In the genomic region with DNA sequence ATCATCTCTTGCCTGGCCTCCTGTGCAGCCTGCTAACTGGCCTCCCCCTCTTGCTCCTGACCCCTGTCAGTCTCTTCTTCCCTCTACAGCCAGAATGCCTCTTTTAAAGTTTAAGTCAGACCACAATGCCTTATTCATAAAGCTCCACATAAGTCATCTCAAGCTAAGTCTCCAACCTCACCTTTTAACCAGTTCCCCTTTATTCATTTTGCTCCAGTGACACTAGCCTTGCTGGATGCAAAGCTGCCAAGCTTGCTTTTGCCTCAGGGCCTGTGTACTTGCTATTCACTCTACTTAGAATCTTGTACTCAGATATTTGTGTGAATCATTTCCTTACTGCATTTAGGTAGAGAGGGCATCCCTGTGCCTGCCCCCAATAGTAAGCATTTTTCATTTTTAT, we compare ENCODE assay signal across 15 cellular contexts.
A peak's percentile ranks its signal among the peaks of the same experiment; 100 is the strongest.
DNase-seq lines count a peak whose midpoint lies in the region; ATAC-seq and TF ChIP-seq lines count a peak whose summit lies in the region.
"Had no signal": no experiment of that assay in that cellular context is flagged by ENCODE, and none has a peak within 500 bp of the region (broad histone marks: within the 10 kb centered on the region; RNA-seq: fewer than 3 reads in every experiment).

No MANE protein-coding gene starts in this region.

- no peaks in the 10 kb centered on the region for H3K79me2 ChIP-seq in neural progenitor cell (ENCODE audit: low read depth)

- no peak for TF ChIP-seq CTCF in neural progenitor cell (IDR thresholded peaks at IDR 0.05)

- H3K9me3 ChIP-seq in neural progenitor cell (ENCODE audit: low read depth): no peaks in the 10 kb centered on the region

- H3K36me3 ChIP-seq in neural progenitor cell: no peaks in the 10 kb centered on the region

- H3K9me3 Mint-ChIP-seq in neural progenitor cell: no peaks in the 10 kb centered on the region
- H3K9me3 Mint-ChIP-seq: activated CD4-positive, alpha-beta memory T cell treated with anti-CD3 and anti-CD28 coated beads, Interleukin-2, amount 10 ng/mL, durations not matched to agents 7 days and 5 days; activated naive CD8-positive, alpha-beta T cell treated with anti-CD3 and anti-CD28 coated beads, Interleukin-2, amount 50 U/mL, for 24 hours had no signal

- no peaks in the 10 kb centered on the region for H4K20me1 ChIP-seq in neural progenitor cell (ENCODE audit: low read depth)

- H3K27me3 ChIP-seq in neural progenitor cell: no peaks in the 10 kb centered on the region

- H3K4me1 Mint-ChIP-seq in neural progenitor cell: peaks cover 25% of the 10 kb centered on the region
- H3K4me1 Mint-ChIP-seq: activated CD4-positive, alpha-beta memory T cell treated with anti-CD3 and anti-CD28 coated beads, Interleukin-2, amount 10 ng/mL, durations not matched to agents 7 days and 5 days; activated naive CD8-positive, alpha-beta T cell treated with anti-CD3 and anti-CD28 coated beads, Interleukin-2, amount 50 U/mL, for 24 hours had no signal

- no peak overlapping the region for H3K9ac ChIP-seq in neural progenitor cell

- no peak overlapping the region for H3K27ac ChIP-seq in neural progenitor cell

- no peaks in the 10 kb centered on the region for H3K36me3 Mint-ChIP-seq in neural progenitor cell

- no peak overlapping the region for H3K4me3 ChIP-seq in neural progenitor cell

- H2AFZ ChIP-seq in neural progenitor cell (replicated peaks): peak overlapping the region; percentile 62

- peaks cover 23% of the 10 kb centered on the region for H3K4me1 ChIP-seq in neural progenitor cell

- no peak overlapping the region for H3K4me2 ChIP-seq in neural progenitor cell

- ATAC-seq in GM18870 (IDR thresholded peaks at IDR 0.05; ENCODE audit: unreplicated experiment): peak; percentile 72
- ATAC-seq in HG02623 (IDR thresholded peaks at IDR 0.05; ENCODE audit: unreplicated experiment): peak; percentile 38
- ATAC-seq in HG03354 (IDR thresholded peaks at IDR 0.05; ENCODE audit: poor library complexity, severe bottlenecking, unreplicated experiment): peak; percentile 65
- no peak for ATAC-seq in GM19035 (IDR thresholded peaks at IDR 0.05; ENCODE audit: unreplicated experiment)
- no peak for ATAC-seq in GM21381 (IDR thresholded peaks at IDR 0.05; ENCODE audit: unreplicated experiment)
- ATAC-seq: activated naive CD8-positive, alpha-beta T cell treated with anti-CD3 and anti-CD28 coated beads, Interleukin-2, amount 50 U/mL, for 24 hours had no signal

- DNase-seq in neural progenitor cell (ENCODE audit: low spot score) (no peak), head of caudate nucleus (no peak)
- DNase-seq in effector CD8-positive, alpha-beta T cell (lab: John Stamatoyannopoulos, UW): no peak
- DNase-seq: activated CD4-positive, alpha-beta memory T cell treated with anti-CD3 and anti-CD28 coated beads, Interleukin-2, amount 10 ng/mL, durations not matched to agents 7 days and 5 days; activated naive CD8-positive, alpha-beta T cell treated with anti-CD3 and anti-CD28 coated beads, Interleukin-2, amount 50 U/mL, for 24 hours; effector CD4-positive, alpha-beta T cell; NCI-H2029 treated with DMSO at 0.1 percent for 48 hours; NCI-H526; stimulated activated CD4-positive, alpha-beta T cell treated with anti-CD3 and anti-CD28 coated beads, Interleukin-4, amount 100 ng/mL, for 1 hour; stimulated activated CD8-positive, alpha-beta memory T cell treated with anti-CD3 and anti-CD28 coated beads, Interleukin-4, amount 100 ng/mL, for 48 hours had no signal

- intact Hi-C loops in head of caudate nucleus (cut with DNase I): no loop called here

- peaks cover 6% of the 10 kb centered on the region for H3F3A ChIP-seq in neural progenitor cell (ENCODE audit: low read depth)

- H3K27me3 Mint-ChIP-seq in neural progenitor cell (ENCODE audit: insufficient read depth, low read depth): no peaks in the 10 kb centered on the region
- H3K27me3 Mint-ChIP-seq: activated CD4-positive, alpha-beta memory T cell treated with anti-CD3 and anti-CD28 coated beads, Interleukin-2, amount 10 ng/mL, durations not matched to agents 7 days and 5 days; activated naive CD8-positive, alpha-beta T cell treated with anti-CD3 and anti-CD28 coated beads, Interleukin-2, amount 50 U/mL, for 24 hours had no signal

- no peak overlapping the region for H3K27ac Mint-ChIP-seq in neural progenitor cell
- H3K27ac Mint-ChIP-seq: activated CD4-positive, alpha-beta memory T cell treated with anti-CD3 and anti-CD28 coated beads, Interleukin-2, amount 10 ng/mL, durations not matched to agents 7 days and 5 days; activated naive CD8-positive, alpha-beta T cell treated with anti-CD3 and anti-CD28 coated beads, Interleukin-2, amount 50 U/mL, for 24 hours had no signal

- H3K4me3 Mint-ChIP-seq in neural progenitor cell: no peak overlapping the region
- H3K4me3 Mint-ChIP-seq: activated CD4-positive, alpha-beta memory T cell treated with anti-CD3 and anti-CD28 coated beads, Interleukin-2, amount 10 ng/mL, durations not matched to agents 7 days and 5 days; activated naive CD8-positive, alpha-beta T cell treated with anti-CD3 and anti-CD28 coated beads, Interleukin-2, amount 50 U/mL, for 24 hours had no signal

Comparison
In these comparisons a context has a peak if more than half of its experiments do, and no peak if none do; other contexts are left out.
1. ATAC-seq: peak in GM18870 (single experiment), HG02623 (single experiment) and HG03354 (single experiment); none in GM19035 (single experiment) and GM21381 (single experiment).